31 cellular contexts compared by ENCODE assay signal in the genomic region with DNA sequence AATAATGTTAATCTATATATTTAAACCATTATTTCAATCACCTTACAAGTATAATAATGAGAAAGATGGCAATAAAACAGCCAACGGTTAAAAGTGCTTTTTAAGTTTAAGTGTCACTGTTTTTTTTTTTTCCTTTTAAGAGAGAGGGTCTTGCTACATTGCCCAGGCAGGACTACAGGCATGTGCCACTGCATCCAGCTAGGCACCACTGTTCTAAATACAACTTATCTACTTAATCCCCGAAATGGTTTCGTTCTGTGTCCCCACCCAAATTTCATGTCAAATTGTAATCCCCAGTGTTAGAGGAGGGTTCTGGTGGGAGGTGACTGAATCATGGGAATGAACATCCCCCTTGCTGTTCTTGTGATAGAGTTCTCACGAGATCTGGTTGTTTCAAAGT.
"Had no signal": no experiment of that assay in that cellular context is flagged by ENCODE, and none has a peak within 500 bp of the region (broad histone marks: within the 10 kb centered on the region; RNA-seq: fewer than 3 reads in every experiment).

No MANE protein-coding gene starts in this region.

- ATAC-seq: activated CD8-positive, alpha-beta T cell treated with anti-CD3 and anti-CD28 coated beads for 36 hours; body of pancreas; gastrocnemius medialis; left cardiac atrium; left ventricle myocardium superior; naive thymus-derived CD4-positive, alpha-beta T cell; sciatic nerve; stimulated activated memory B cell treated with anti-CD40 and anti-IgM and Interleukin-4, amounts not matched to agents 10 μg/mL and 1 μg/mL and 100 μg/mL, for 72 hours; stimulated activated naive CD8-positive, alpha-beta T cell treated with anti-CD3 and anti-CD28 coated beads, Interleukin-15, amount 100 ng/mL, for 72 hours; T-helper 17 cell had no signal

- H3K4me3 Mint-ChIP-seq: activated CD8-positive, alpha-beta T cell treated with anti-CD3 and anti-CD28 coated beads for 36 hours; activated naive CD4-positive, alpha-beta T cell treated with anti-CD3 and anti-CD28 coated beads, Interleukin-2, amount 50 U/mL, for 24 hours; naive thymus-derived CD4-positive, alpha-beta T cell; stimulated activated memory B cell treated with anti-CD40 and anti-IgM and Interleukin-4, amounts not matched to agents 10 μg/mL and 1 μg/mL and 100 μg/mL, for 72 hours; stimulated activated naive CD8-positive, alpha-beta T cell treated with anti-CD3 and anti-CD28 coated beads, Interleukin-15, amount 100 ng/mL, for 72 hours; T-helper 17 cell had no signal

- H3K4me3 ChIP-seq: body of pancreas, cardiac muscle cell, coronary artery, dorsolateral prefrontal cortex, gastrocnemius medialis, hepatocyte, skin epidermis, upper lobe of left lung, vagina had no signal

- H2AFZ ChIP-seq: hepatocyte had no signal

- FAIRE-seq: keratinocyte had no signal

- H3K27ac Mint-ChIP-seq: activated CD8-positive, alpha-beta T cell treated with anti-CD3 and anti-CD28 coated beads for 36 hours; activated naive CD4-positive, alpha-beta T cell treated with anti-CD3 and anti-CD28 coated beads, Interleukin-2, amount 50 U/mL, for 24 hours; activated T-helper 2 cell treated with anti-CD3 and anti-CD28 coated beads, Interferon-gamma antibody, Interleukin-2, Interleukin-4, amounts not matched to agents 10 μg/mL and 5 μg/mL and 100 μg/mL, durations not matched to agents 14 hours and 24 hours and 36 hours; stimulated activated memory B cell treated with anti-CD40 and anti-IgM and Interleukin-4, amounts not matched to agents 10 μg/mL and 1 μg/mL and 100 μg/mL, for 72 hours had no signal

- H3K9me3 ChIP-seq: body of pancreas, gastrocnemius medialis, upper lobe of left lung, vagina had no signal

- H3K27me3 ChIP-seq: body of pancreas, cardiac muscle cell, dorsolateral prefrontal cortex, gastrocnemius medialis, hepatocyte, upper lobe of left lung, vagina had no signal

- H3K9me3 Mint-ChIP-seq: activated CD8-positive, alpha-beta T cell treated with anti-CD3 and anti-CD28 coated beads for 36 hours; activated naive CD4-positive, alpha-beta T cell treated with anti-CD3 and anti-CD28 coated beads, Interleukin-2, amount 50 U/mL, for 24 hours; activated T-helper 2 cell treated with anti-CD3 and anti-CD28 coated beads, Interferon-gamma antibody, Interleukin-2, Interleukin-4, amounts not matched to agents 10 μg/mL and 5 μg/mL and 100 μg/mL, durations not matched to agents 14 hours and 24 hours and 36 hours; naive thymus-derived CD4-positive, alpha-beta T cell; stimulated activated memory B cell treated with anti-CD40 and anti-IgM and Interleukin-4, amounts not matched to agents 10 μg/mL and 1 μg/mL and 100 μg/mL, for 72 hours; stimulated activated naive CD8-positive, alpha-beta T cell treated with anti-CD3 and anti-CD28 coated beads, Interleukin-15, amount 100 ng/mL, for 72 hours had no signal

- H3K27me3 Mint-ChIP-seq: activated CD8-positive, alpha-beta T cell treated with anti-CD3 and anti-CD28 coated beads for 36 hours; activated naive CD4-positive, alpha-beta T cell treated with anti-CD3 and anti-CD28 coated beads, Interleukin-2, amount 50 U/mL, for 24 hours; naive thymus-derived CD4-positive, alpha-beta T cell; stimulated activated memory B cell treated with anti-CD40 and anti-IgM and Interleukin-4, amounts not matched to agents 10 μg/mL and 1 μg/mL and 100 μg/mL, for 72 hours; stimulated activated naive CD8-positive, alpha-beta T cell treated with anti-CD3 and anti-CD28 coated beads, Interleukin-15, amount 100 ng/mL, for 72 hours; T-helper 17 cell had no signal

- H3K4me2 ChIP-seq: hepatocyte had no signal

- H3K4me1 ChIP-seq: body of pancreas, vagina had no signal

- H3K27ac ChIP-seq: body of pancreas, cardiac muscle cell, coronary artery, dorsolateral prefrontal cortex, gastrocnemius medialis, hepatocyte, skin epidermis, upper lobe of left lung, vagina, WERI-Rb-1 had no signal

- DNase-seq: activated CD4-positive, alpha-beta T cell treated with anti-CD3 and anti-CD28 coated beads, Interleukin-2, amount 50 U/mL, for 1 hour; activated CD4-positive, CD25-positive, alpha-beta regulatory T cell treated with anti-CD3 and anti-CD28 coated beads, Interleukin-2, amount 50 U/mL, for 72 hours; activated CD8-positive, alpha-beta T cell treated with anti-CD3 and anti-CD28 coated beads for 36 hours; activated T-cell treated with anti-CD3 and anti-CD28 coated beads, Interleukin-2, amount 50 U/mL, for 48 hours; anterior cingulate cortex; body of pancreas; dorsolateral prefrontal cortex; effector memory CD4-positive, alpha-beta T cell; erythroblast; gastrocnemius medialis; left cardiac atrium; left ventricle myocardium superior; naive thymus-derived CD4-positive, alpha-beta T cell; stimulated activated CD4-positive, alpha-beta T cell treated with anti-CD3 and anti-CD28 coated beads, Interleukin-4, amount 100 ng/mL, for 24 hours; stimulated activated CD8-positive, alpha-beta memory T cell treated with anti-CD3 and anti-CD28 coated beads, Interleukin-4, amount 100 ng/mL, for 48 hours; stimulated activated naive CD8-positive, alpha-beta T cell treated with anti-CD3 and anti-CD28 coated beads, Interleukin-15, amount 100 ng/mL, for 72 hours; substantia nigra; T-helper 17 cell; T1000; upper lobe of left lung; WERI-Rb-1 had no signal
